8 cellular contexts compared by ENCODE assay signal in the genomic region with DNA sequence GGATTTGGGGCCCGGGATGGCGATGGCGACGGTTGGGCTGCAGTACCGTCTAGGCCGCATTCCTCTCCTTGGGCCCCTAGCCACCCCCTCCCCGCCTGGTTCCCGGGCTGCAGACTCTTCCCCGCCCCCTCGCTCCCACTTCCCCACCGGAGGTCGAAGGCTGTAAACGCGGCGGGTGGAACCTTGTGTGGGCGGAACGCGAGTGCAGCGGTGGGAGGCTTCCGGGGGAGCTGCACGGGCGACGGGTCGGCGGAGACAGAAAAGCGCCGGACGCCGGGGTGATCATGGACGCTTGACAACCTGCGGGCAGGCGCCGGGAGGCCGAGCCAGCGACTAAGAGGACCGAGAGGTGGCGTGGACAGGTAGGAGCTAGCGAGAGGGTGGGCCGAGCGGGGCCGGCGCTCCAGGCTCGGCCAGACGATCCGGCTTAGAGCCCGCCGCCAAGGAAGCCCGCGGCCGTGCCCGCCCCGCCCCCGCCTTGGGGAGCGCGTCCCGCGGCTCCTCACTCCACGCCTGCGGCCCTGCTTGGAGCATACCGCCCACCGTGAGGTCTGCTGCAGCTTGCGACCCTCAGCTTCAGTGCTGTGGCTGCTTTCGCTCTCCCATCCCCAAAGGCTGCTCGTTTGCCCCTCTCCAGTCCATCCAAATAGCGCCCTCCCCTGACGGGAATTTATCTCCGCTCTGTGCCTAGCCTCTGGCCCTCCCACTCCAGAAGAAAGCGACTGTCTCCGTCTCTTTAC. TPM values are rescaled to one million over a fixed set of nuclear protein-coding genes. Genes with fewer than 3 reads are reported as not detected.
A peak's percentile ranks its signal among the peaks of the same experiment; 100 is the strongest.
DNase-seq lines count a peak whose midpoint lies in the region; ATAC-seq, FAIRE-seq and TF ChIP-seq lines count a peak whose summit lies in the region.

A gene (plus strand): TSS at position 269 of the 740 bp plus-strand sequence. CDS start 2,126 bp downstream, outside the sequence.

- peak within 1 kb of the TSS; percentile 77 for H3K9ac ChIP-seq in keratinocyte (ENCODE audit: control insufficient read depth, extremely low read depth, insufficient read depth, low read length)

- H3K9me1 ChIP-seq in keratinocyte (ENCODE audit: control insufficient read depth, extremely low read depth, insufficient read depth, low read length), result no peaks in the 10 kb centered on the region

- no peaks in the 10 kb centered on the region for H3K9me3 ChIP-seq in keratinocyte (ENCODE audit: control insufficient read depth, low read depth, low read length)

- DNase-seq in ACHN (peak; percentile 87), NCI-H345 treated with DMSO at 0.1 percent for 48 hours (lab: John Stamatoyannopoulos, UW; ENCODE audit: unreplicated experiment) (peak; percentile 19), keratinocyte (ENCODE audit: low read depth, low spot score) (no peak)
- DNase-seq in central memory CD8-positive, alpha-beta T cell (ENCODE audit: low spot score in 2 of 2), result peak; percentile 62 to 67
- DNase-seq in stimulated activated CD4-positive, alpha-beta T cell treated with anti-CD3 and anti-CD28 coated beads, Interleukin-15, amount 100 ng/mL, for 1 hour (ENCODE audit: low read depth in 1 of 2, low spot score in 1 of 2), result peak; percentile 63 to 75

- peaks cover 20% of the 10 kb centered on the region for H3K4me1 ChIP-seq in keratinocyte (ENCODE audit: control insufficient read depth, extremely low read depth, insufficient read depth, low read length)

- H3K27me3 Mint-ChIP-seq in central memory CD8-positive, alpha-beta T cell, result no peaks in the 10 kb centered on the region

- ATAC-seq in GM18868 (IDR thresholded peaks at IDR 0.05; ENCODE audit: unreplicated experiment) (peak; percentile 65), HG03139 (IDR thresholded peaks at IDR 0.05; ENCODE audit: unreplicated experiment) (peak; percentile 41)
- peak; percentile 66 to 67 for ATAC-seq in activated CD4-positive, CD25-positive, alpha-beta regulatory T cell treated with anti-CD3 and anti-CD28 coated beads, Interleukin-2, amount 50 U/mL, for 24 hours
- peak; percentile 57 for ATAC-seq in central memory CD8-positive, alpha-beta T cell (replicated peaks; ENCODE audit: extremely low read depth, poor library complexity, severe bottlenecking)

- peaks cover 21% of the 10 kb centered on the region for H3K36me3 Mint-ChIP-seq in central memory CD8-positive, alpha-beta T cell (ENCODE audit: insufficient read depth)

- no peaks in the 10 kb centered on the region for H3K27me3 ChIP-seq in keratinocyte (ENCODE audit: control insufficient read depth, extremely low read depth, insufficient read depth, low read length)

- peak; percentile 71 to 80 (median 76) for TF ChIP-seq CTCF in keratinocyte (optimal IDR thresholded peaks at IDR 0.05 in 1 of 3, IDR thresholded peaks at IDR 0.05 in 1 of 3, conservative IDR thresholded peaks at IDR 0.05 in 1 of 3; ENCODE audit: extremely low read depth in 1 of 3, insufficient read depth in 2 of 3, low read length in 3 of 3)

- peak within 1 kb of the TSS; percentile 88 for H3K27ac Mint-ChIP-seq in central memory CD8-positive, alpha-beta T cell (ENCODE audit: low read depth)

- in situ Hi-C loops in ACHN (cut with HindIII; ENCODE audit: low pct_ligation_motif_present, low pct_unique_long_range_greater_than_20kb, low sequenced_read_pairs), result no loop called here

- no peak for FAIRE-seq in keratinocyte (lab: Jason Lieb, UNC)

- peak within 1 kb of the TSS; percentile 95 for H3K4me2 ChIP-seq in keratinocyte (ENCODE audit: control insufficient read depth, extremely low read depth, insufficient read depth, low read depth, low read length)

- H3K9me3 Mint-ChIP-seq in central memory CD8-positive, alpha-beta T cell, result no peaks in the 10 kb centered on the region

- dilution Hi-C loops in keratinocyte (cut with MboI; ENCODE audit: extremely low pct_ligation_motif_present, low sequenced_read_pairs), result no loop called here

- H3K4me3 ChIP-seq in keratinocyte (ENCODE audit: control insufficient read depth in 2 of 3, extremely low read depth in 1 of 3, insufficient read depth in 2 of 3, low read depth in 1 of 3, low read length in 3 of 3), result peak within 1 kb of the TSS; percentile 70 to 91 (median 86)

- H2AFZ ChIP-seq in keratinocyte (ENCODE audit: control insufficient read depth, low read length), result peak within 1 kb of the TSS; percentile 94

- peak within 1 kb of the TSS; percentile 62 for H3K27ac ChIP-seq in keratinocyte (ENCODE audit: control insufficient read depth, insufficient read depth, low read length)

- H4K20me1 ChIP-seq in keratinocyte (ENCODE audit: control insufficient read depth, extremely low read depth, insufficient read depth, low read length), result no peaks in the 10 kb centered on the region

- H3K79me2 ChIP-seq in keratinocyte (ENCODE audit: control insufficient read depth, insufficient read depth, low read length), result peaks cover 63% of the 10 kb centered on the region

- peaks cover 6 to 9% of the 10 kb centered on the region in 2 experiments for H3K36me3 ChIP-seq in keratinocyte (ENCODE audit: control insufficient read depth in 2 of 2, extremely low read depth in 1 of 2, insufficient read depth in 2 of 2, low read length in 2 of 2)

- H3K4me3 Mint-ChIP-seq in central memory CD8-positive, alpha-beta T cell, result peak within 1 kb of the TSS; percentile 94

- peaks cover 67% of the 10 kb centered on the region for H3K4me1 Mint-ChIP-seq in central memory CD8-positive, alpha-beta T cell

RNA-seq across cellular contexts. Expression of the gene that starts here (rescaled TPM):
- polyA plus RNA-seq in keratinocyte, result 45.9 to 62.2 TPM (median 53.3 TPM) in 3 replicates
- polyA plus RNA-seq in keratinocyte (2011; ENCODE audit: low read depth), result 42.3 TPM
- 32.0 and 39.4 TPM in 2 replicates for polyA plus RNA-seq in keratinocyte (2011; cell fraction: cytosol; rRNA removed)
- polyA plus RNA-seq in keratinocyte (2011; cell fraction: nucleus; rRNA removed), result 125 and 141 TPM in 2 replicates
- 21.5 and 31.1 TPM in 2 replicates for polyA plus RNA-seq in keratinocyte (2012; ENCODE audit: low replicate concordance)
- 29.4 to 39.3 TPM (median 31.3 TPM) in 3 replicates for polyA minus RNA-seq in keratinocyte
- 24.7 TPM for polyA minus RNA-seq in keratinocyte (2011; cell fraction: cytosol; rRNA and poly(A)+ RNA removed)
- polyA minus RNA-seq in keratinocyte (2011; cell fraction: nucleus; rRNA and poly(A)+ RNA removed), result 18.0 and 28.2 TPM in 2 replicates
